8 cellular contexts compared by ENCODE assay signal in genomic region chr9:86354048-86354881, GRCh38. TPM values are rescaled to one million over a fixed set of nuclear protein-coding genes. Genes with fewer than 3 reads are reported as not detected.
DNase-seq lines count a peak whose midpoint lies in the region; ATAC-seq and TF ChIP-seq lines count a peak whose summit lies in the region.

Gene TUT7, minus strand, starts transcription at chr9:86354410. Its CDS starts 1,211 bp downstream, at chr9:86353199.

- H3K9ac ChIP-seq in GM23248 = peak within 1 kb of the TSS; percentile 87
- H3K9ac ChIP-seq in Karpas-422 (ENCODE audit: low read length) = peak within 1 kb of the TSS; percentile 91

- intact Hi-C loops in activated T-helper 1 cell treated with anti-CD3 and anti-CD28 coated beads, Interleukin-12 subunit alpha, Interleukin-12 subunit beta, Interleukin-2, Interleukin-4 antibody, amounts not matched to agents 30 ng/mL and 10 ng/mL and 1 ng/mL, durations not matched to agents 14 hours and 24 hours and 36 hours (cut with micrococcal nuclease) = loop anchor here (1.0 to 10.0 kb wide), 9 partner anchors 52 to 1948 kb away; partner anchors contain the start of genes AGTPBP1, GAS1 and ISCA1

- H3K4me2 ChIP-seq in DOHH2 (ENCODE audit: low read length) = peak within 1 kb of the TSS; percentile 75
- H3K4me2 ChIP-seq in GM23248 (ENCODE audit: unreplicated experiment) = peak within 1 kb of the TSS; percentile 94
- peak within 1 kb of the TSS; percentile 87 for H3K4me2 ChIP-seq in Karpas-422 (ENCODE audit: low read depth, low read length, poor library complexity, severe bottlenecking)

- H3K27ac ChIP-seq in DOHH2 (ENCODE audit: low read depth, low read length) = peak within 1 kb of the TSS; percentile 90
- peak within 1 kb of the TSS; percentile 74 for H3K27ac ChIP-seq in GM23248
- peak within 1 kb of the TSS; percentile 91 for H3K27ac ChIP-seq in Karpas-422 (ENCODE audit: low read length)

- no peaks in the 10 kb centered on the region for H3K9me3 ChIP-seq in DOHH2 (ENCODE audit: control insufficient read depth, insufficient read depth, low read length)
- no peaks in the 10 kb centered on the region for H3K9me3 ChIP-seq in GM23248 (ENCODE audit: low read depth)
- H3K9me3 ChIP-seq in Karpas-422 (ENCODE audit: low read length) = no peaks in the 10 kb centered on the region

- H3K9me3 Mint-ChIP-seq in activated T-helper 1 cell treated with anti-CD3 and anti-CD28 coated beads, Interleukin-12 subunit alpha, Interleukin-12 subunit beta, Interleukin-2, Interleukin-4 antibody, amounts not matched to agents 30 ng/mL and 10 ng/mL and 1 ng/mL, durations not matched to agents 14 hours and 24 hours and 36 hours = peaks cover 3% of the 10 kb centered on the region
- no peaks in the 10 kb centered on the region for H3K9me3 Mint-ChIP-seq in naive B cell
- no peaks in the 10 kb centered on the region for H3K9me3 Mint-ChIP-seq in stimulated activated effector memory CD8-positive, alpha-beta T cell treated with anti-CD3 and anti-CD28 coated beads, Interleukin-12 subunit alpha, Interleukin-12 subunit beta, amount 100 ng/mL, for 72 hours

- H2AFZ ChIP-seq in GM23248 = peak within 1 kb of the TSS; percentile 87
- H2AFZ ChIP-seq in Karpas-422 (ENCODE audit: low read length) = peak within 1 kb of the TSS; percentile 81

- H3K27me3 ChIP-seq in DOHH2 (ENCODE audit: control insufficient read depth, low read length) = no peaks in the 10 kb centered on the region
- no peaks in the 10 kb centered on the region for H3K27me3 ChIP-seq in GM23248 (replicated peaks; ENCODE audit: insufficient read depth)
- H3K27me3 ChIP-seq in Karpas-422 (ENCODE audit: low read length) = no peaks in the 10 kb centered on the region

- H3K4me3 Mint-ChIP-seq in activated T-helper 1 cell treated with anti-CD3 and anti-CD28 coated beads, Interleukin-12 subunit alpha, Interleukin-12 subunit beta, Interleukin-2, Interleukin-4 antibody, amounts not matched to agents 30 ng/mL and 10 ng/mL and 1 ng/mL, durations not matched to agents 14 hours and 24 hours and 36 hours = peak within 1 kb of the TSS; percentile 99
- H3K4me3 Mint-ChIP-seq in naive B cell = peak within 1 kb of the TSS; percentile 94 to 98 (median 97)
- H3K4me3 Mint-ChIP-seq in stimulated activated effector memory CD8-positive, alpha-beta T cell treated with anti-CD3 and anti-CD28 coated beads, Interleukin-12 subunit alpha, Interleukin-12 subunit beta, amount 100 ng/mL, for 72 hours = peak within 1 kb of the TSS; percentile 95

- H4K20me1 ChIP-seq in DOHH2 (ENCODE audit: control insufficient read depth, insufficient read depth, low read depth, low read length) = no peaks in the 10 kb centered on the region
- H4K20me1 ChIP-seq in GM23248 (ENCODE audit: insufficient read depth) = no peaks in the 10 kb centered on the region
- H4K20me1 ChIP-seq in Karpas-422 (ENCODE audit: insufficient read depth, low read depth, low read length) = no peaks in the 10 kb centered on the region; the same call in 1 of the 2 replicates

- H3K27ac Mint-ChIP-seq in activated T-helper 1 cell treated with anti-CD3 and anti-CD28 coated beads, Interleukin-12 subunit alpha, Interleukin-12 subunit beta, Interleukin-2, Interleukin-4 antibody, amounts not matched to agents 30 ng/mL and 10 ng/mL and 1 ng/mL, durations not matched to agents 14 hours and 24 hours and 36 hours = peak within 1 kb of the TSS; percentile 100
- H3K27ac Mint-ChIP-seq in naive B cell = peak within 1 kb of the TSS; percentile 92 to 99 (median 96)
- H3K27ac Mint-ChIP-seq in stimulated activated effector memory CD8-positive, alpha-beta T cell treated with anti-CD3 and anti-CD28 coated beads, Interleukin-12 subunit alpha, Interleukin-12 subunit beta, amount 100 ng/mL, for 72 hours = peak within 1 kb of the TSS; percentile 98

- peaks cover 30% of the 10 kb centered on the region for H3K36me3 Mint-ChIP-seq in activated T-helper 1 cell treated with anti-CD3 and anti-CD28 coated beads, Interleukin-12 subunit alpha, Interleukin-12 subunit beta, Interleukin-2, Interleukin-4 antibody, amounts not matched to agents 30 ng/mL and 10 ng/mL and 1 ng/mL, durations not matched to agents 14 hours and 24 hours and 36 hours (ENCODE audit: low read depth)
- peaks cover 0 to 6% of the 10 kb centered on the region in 2 donors for H3K36me3 Mint-ChIP-seq in naive B cell
- H3K36me3 Mint-ChIP-seq in stimulated activated effector memory CD8-positive, alpha-beta T cell treated with anti-CD3 and anti-CD28 coated beads, Interleukin-12 subunit alpha, Interleukin-12 subunit beta, amount 100 ng/mL, for 72 hours = peaks cover 55% of the 10 kb centered on the region

- H3K4me1 ChIP-seq in DOHH2 (ENCODE audit: control insufficient read depth, low read length) = peaks cover 24% of the 10 kb centered on the region
- H3K4me1 ChIP-seq in GM23248 (ENCODE audit: insufficient read depth) = peaks cover 31% of the 10 kb centered on the region
- H3K4me1 ChIP-seq in Karpas-422 (ENCODE audit: low read length) = peaks cover 49% of the 10 kb centered on the region

- in situ Hi-C loops in GM23248 (cut with MboI) = no loop called here

- peaks cover 40% of the 10 kb centered on the region for H3K4me1 Mint-ChIP-seq in activated T-helper 1 cell treated with anti-CD3 and anti-CD28 coated beads, Interleukin-12 subunit alpha, Interleukin-12 subunit beta, Interleukin-2, Interleukin-4 antibody, amounts not matched to agents 30 ng/mL and 10 ng/mL and 1 ng/mL, durations not matched to agents 14 hours and 24 hours and 36 hours (ENCODE audit: low read depth)
- peaks cover 25 to 55% (median 33%) of the 10 kb centered on the region in 3 donors for H3K4me1 Mint-ChIP-seq in naive B cell
- H3K4me1 Mint-ChIP-seq in stimulated activated effector memory CD8-positive, alpha-beta T cell treated with anti-CD3 and anti-CD28 coated beads, Interleukin-12 subunit alpha, Interleukin-12 subunit beta, amount 100 ng/mL, for 72 hours = peaks cover 19% of the 10 kb centered on the region

- no peak for TF ChIP-seq CTCF in DOHH2 (IDR thresholded peaks at IDR 0.05; ENCODE audit: low read depth, low read length, poor library complexity, severe bottlenecking)

- 1 to 2% methylated on average over 56 to 70 of the region's 85 CpGs for WGBS in GM23248 (ENCODE audit: low coverage in 1 of 2, low lambda C conversion rate in 2 of 2, missing lambda C conversion rate in 2 of 2), 2 experiments

- H3K4me3 ChIP-seq in DOHH2 (ENCODE audit: low read length) (peak within 1 kb of the TSS; percentile 89), GM23248 (peak within 1 kb of the TSS; percentile 92), Karpas-422 (ENCODE audit: low read length) (peak within 1 kb of the TSS; percentile 94)

- DNase-seq in GM23248 (peak; percentile 99), Karpas-422 (peak; percentile 98), RPMI7951 (ENCODE audit: low read depth) (peak; percentile 93), fibroblast of gingiva (ENCODE audit: low read depth) (peak; percentile 96), naive B cell (peak; percentile 95)
- peak; percentile 95 for DNase-seq in activated T-helper 1 cell treated with anti-CD3 and anti-CD28 coated beads, Interleukin-12 subunit alpha, Interleukin-12 subunit beta, Interleukin-2, Interleukin-4 antibody, amounts not matched to agents 30 ng/mL and 10 ng/mL and 1 ng/mL, durations not matched to agents 14 hours and 24 hours and 36 hours (ENCODE audit: low spot score)
- peak; percentile 97 to 99 for DNase-seq in stimulated activated effector memory CD8-positive, alpha-beta T cell treated with anti-CD3 and anti-CD28 coated beads, Interleukin-12 subunit alpha, Interleukin-12 subunit beta, amount 100 ng/mL, for 72 hours (ENCODE audit: low spot score in 2 of 2)

- H3K27me3 Mint-ChIP-seq in activated T-helper 1 cell treated with anti-CD3 and anti-CD28 coated beads, Interleukin-12 subunit alpha, Interleukin-12 subunit beta, Interleukin-2, Interleukin-4 antibody, amounts not matched to agents 30 ng/mL and 10 ng/mL and 1 ng/mL, durations not matched to agents 14 hours and 24 hours and 36 hours (ENCODE audit: insufficient read depth) = peaks cover 20% of the 10 kb centered on the region
- H3K27me3 Mint-ChIP-seq in naive B cell = no peaks in the 10 kb centered on the region

- peaks cover 47% of the 10 kb centered on the region for H3K79me2 ChIP-seq in DOHH2 (ENCODE audit: control insufficient read depth, low read length)
- H3K79me2 ChIP-seq in GM23248 (ENCODE audit: insufficient read depth) = peaks cover 47% of the 10 kb centered on the region
- H3K79me2 ChIP-seq in Karpas-422 (ENCODE audit: low read length) = peaks cover 49% of the 10 kb centered on the region

- H3F3A ChIP-seq in DOHH2 (ENCODE audit: control insufficient read depth, insufficient read depth) (peaks cover 7% of the 10 kb centered on the region), GM23248 (ENCODE audit: insufficient read depth) (peaks cover 9% of the 10 kb centered on the region; the same call in 1 of the 2 replicates)

- H3K36me3 ChIP-seq in DOHH2 (ENCODE audit: control insufficient read depth, low read length) (peaks cover 28% of the 10 kb centered on the region), GM23248 (ENCODE audit: low read depth) (0 out of 2 replicates have a peak, but pooled peaks cover 10% of the 10 kb centered on the region), Karpas-422 (ENCODE audit: insufficient read depth, low read length) (peaks cover 10% of the 10 kb centered on the region; the same call in 1 of the 2 replicates)

- ATAC-seq in naive B cell (ENCODE audit: low read depth in 2 of 2) = peak; percentile 89 to 91
- peak; percentile 95 for ATAC-seq in stimulated activated effector memory CD8-positive, alpha-beta T cell treated with anti-CD3 and anti-CD28 coated beads, Interleukin-12 subunit alpha, Interleukin-12 subunit beta, amount 100 ng/mL, for 72 hours

- H3K9me2 ChIP-seq in DOHH2 (replicated peaks; ENCODE audit: control insufficient read depth, low read length) (no peaks in the 10 kb centered on the region), GM23248 (ENCODE audit: insufficient read depth) (no peaks in the 10 kb centered on the region), Karpas-422 (replicated peaks; ENCODE audit: insufficient read depth, low read length) (no peaks in the 10 kb centered on the region)

RNA-seq across cellular contexts. Expression of gene TUT7, which starts in this region (rescaled TPM):
- 16.5 and 24.4 TPM in 2 replicates for total RNA-seq in GM23248 (2014; rRNA removed; shearing (Covaris generic))
- polyA plus RNA-seq in GM23248 (2016; fragmentation: Nextera tagmentation; extraction: Ambion mirVana) = 17.1 and 18.8 TPM in 2 replicates
- total RNA-seq in Karpas-422 (2014; rRNA removed; shearing (Covaris generic); ENCODE audit: low replicate concordance) = 45.0 and 51.2 TPM in 2 replicates
- 21.3 and 21.6 TPM in 2 replicates for total RNA-seq in RPMI7951 (2014; rRNA removed; shearing (Covaris generic))
- 44.1 and 44.5 TPM in 2 replicates for total RNA-seq in activated T-helper 1 cell treated with anti-CD3 and anti-CD28 coated beads, Interleukin-12 subunit alpha, Interleukin-12 subunit beta, Interleukin-2, Interleukin-4 antibody, amounts not matched to agents 30 ng/mL and 10 ng/mL and 1 ng/mL, durations not matched to agents 14 hours and 24 hours and 36 hours
- 10 to 100 TPM; 16.0 to 33.0 (median 20.4) TPM for polyA plus RNA-seq in naive B cell (ENCODE audit: low read depth in 6 of 6)

Comparison
In these comparisons a context has a peak if more than half of its experiments do, and no peak if none do; other contexts are left out.
1. Peak in every context shown above with its lines: DNase-seq, ATAC-seq, H3K4me3 ChIP-seq and H3K27ac ChIP-seq.